In genomic region chr14:73988065-73988464, GRCh38 we compare ENCODE assay signal across 20 cellular contexts. TPM values are rescaled to one million over a fixed set of nuclear protein-coding genes. Genes with fewer than 3 reads are reported as not detected.
DNase-seq lines count a peak whose midpoint lies in the region; ATAC-seq, FAIRE-seq and TF ChIP-seq lines count a peak whose summit lies in the region.
"Had no signal": no experiment of that assay in that cellular context is flagged by ENCODE, and none has a peak within 500 bp of the region (broad histone marks: within the 10 kb centered on the region; RNA-seq: fewer than 3 reads in every experiment).

No MANE protein-coding gene starts in this region.

- peaks cover 8% of the 10 kb centered on the region for H3K4me1 ChIP-seq in mucosa of descending colon (ENCODE audit: low read depth)
- H3K4me1 ChIP-seq: BLaER1 had no signal

- peak; percentile 17 for FAIRE-seq in urothelium cell line (lab: Jason Lieb, UNC)
- FAIRE-seq: A204.1, D721Med, GM12891, GM18507, H1 had no signal

- DNase-seq in mucosa of descending colon (no peak), urothelium cell line (ENCODE audit: low spot score) (no peak), posterior vena cava (ENCODE audit: low spot score) (no peak), DMS 273 (lab: John Stamatoyannopoulos, UW; ENCODE audit: unreplicated experiment) (no peak)
- DNase-seq: CD4-positive, alpha-beta T cell; CD8-positive, alpha-beta memory T cell; DMS53; DMS79 treated with DMSO at 0.1 percent for 48 hours; GF-D8; H9 had no signal

- peaks cover 4% of the 10 kb centered on the region for H3K36me3 ChIP-seq in mucosa of descending colon (ENCODE audit: low read depth)

- H3K4me3 ChIP-seq in mucosa of descending colon = no peak overlapping the region
- H3K4me3 ChIP-seq: BLaER1 had no signal

- TF ChIP-seq CTCF in C4-2B (conservative IDR thresholded peaks at IDR 0.05) = no peak
- TF ChIP-seq CTCF in VCaP (conservative IDR thresholded peaks at IDR 0.05) = no peak
- no peak for TF ChIP-seq CTCF in mucosa of descending colon (IDR thresholded peaks at IDR 0.05)

- H3K9me3 ChIP-seq in mucosa of descending colon = no peaks in the 10 kb centered on the region
- H3K9me3 ChIP-seq: BLaER1 had no signal

- ATAC-seq in mucosa of descending colon (peak; percentile 26), GM21528 (IDR thresholded peaks at IDR 0.05; ENCODE audit: low FRiP score, unreplicated experiment) (no peak)
- ATAC-seq: HCT116 had no signal

- H3K27ac ChIP-seq in C4-2B (peak overlapping the region; percentile 75), VCaP (peak overlapping the region; percentile 89)
- H3K27ac ChIP-seq: BLaER1 had no signal

- intact Hi-C loops in mucosa of descending colon (cut with DNase I, micrococcal nuclease) = no loop called here
- intact Hi-C loops in posterior vena cava (cut with DNase I) = no loop called here

RNA-seq across cellular contexts. Expression of gene ENTPD5, which starts 31.0 kb away (rescaled TPM):
- 100 to 1,000 TPM in 2 of 3 donors, 10 to 100 TPM in 1; 79.9 to 296 (median 153) TPM for total RNA-seq in mucosa of descending colon
- total RNA-seq in posterior vena cava = 10 to 100 TPM; 10.6 to 12.2 TPM

RNA-seq across cellular contexts. Expression of gene BBOF1, which starts 31.1 kb away (rescaled TPM):
- total RNA-seq in mucosa of descending colon = 1 to 10 TPM; 3.9 to 6.8 (median 4.1) TPM
- 1 to 10 TPM; 6.8 to 7.2 TPM for total RNA-seq in posterior vena cava

RNA-seq across cellular contexts. Expression of gene COQ6, which starts 38.0 kb away (rescaled TPM):
- 10 to 100 TPM; 18.9 to 20.6 (median 20.5) TPM for total RNA-seq in mucosa of descending colon
- total RNA-seq in posterior vena cava = 10 to 100 TPM; 13.8 to 14.7 TPM

RNA-seq across cellular contexts. Expression of gene FAM161B, which starts 38.2 kb away (rescaled TPM):
- total RNA-seq in mucosa of descending colon (1 to 10 TPM; 4.0 to 6.8 (median 6.2) TPM), posterior vena cava (1 to 10 TPM; 4.5 to 4.9 TPM)

Comparison
In these comparisons a context has a peak if more than half of its experiments do, and no peak if none do; other contexts are left out.
1. RNA of gene ENTPD5, which starts 31.0 kb away (total RNA-seq): 79.9 to 296 TPM in mucosa of descending colon; 10.6 to 12.2 TPM in posterior vena cava; every median in the first group is over 4 times any median in the second.